In genomic region chr6:117992856-117993255, GRCh38 we compare ENCODE assay signal across 1 cellular context.
TF ChIP-seq lines count a peak whose summit lies in the region.

No MANE protein-coding gene starts in this region.

TF ChIP-seq in SK-N-SH treated with all-trans-retinoic acid at 6 μM for 48 hours, 23 proteins besides CTCF, POLR2A, EP300 and RAD21 (continued from another document):
- no peak for TF ChIP-seq TSHZ2 (CRISPR knock-in tag; IDR thresholded peaks at IDR 0.05)
- no peak for TF ChIP-seq GLIS3 (CRISPR knock-in tag; IDR thresholded peaks at IDR 0.05)
- TF ChIP-seq PPARA (CRISPR knock-in tag; IDR thresholded peaks at IDR 0.05; ENCODE audit: borderline replicate concordance) = no peak
- TF ChIP-seq PATZ1 (CRISPR knock-in tag; IDR thresholded peaks at IDR 0.05; ENCODE audit: borderline replicate concordance) = no peak
- no peak for TF ChIP-seq CSRNP3 (CRISPR knock-in tag; IDR thresholded peaks at IDR 0.05)
- no peak for TF ChIP-seq ZFP30 (CRISPR knock-in tag; IDR thresholded peaks at IDR 0.05)
- TF ChIP-seq ZNF8 (CRISPR knock-in tag; IDR thresholded peaks at IDR 0.05) = no peak
- TF ChIP-seq ZNF70 (CRISPR knock-in tag; IDR thresholded peaks at IDR 0.05) = no peak
